1 cellular context compared by ENCODE assay signal in the genomic region with DNA sequence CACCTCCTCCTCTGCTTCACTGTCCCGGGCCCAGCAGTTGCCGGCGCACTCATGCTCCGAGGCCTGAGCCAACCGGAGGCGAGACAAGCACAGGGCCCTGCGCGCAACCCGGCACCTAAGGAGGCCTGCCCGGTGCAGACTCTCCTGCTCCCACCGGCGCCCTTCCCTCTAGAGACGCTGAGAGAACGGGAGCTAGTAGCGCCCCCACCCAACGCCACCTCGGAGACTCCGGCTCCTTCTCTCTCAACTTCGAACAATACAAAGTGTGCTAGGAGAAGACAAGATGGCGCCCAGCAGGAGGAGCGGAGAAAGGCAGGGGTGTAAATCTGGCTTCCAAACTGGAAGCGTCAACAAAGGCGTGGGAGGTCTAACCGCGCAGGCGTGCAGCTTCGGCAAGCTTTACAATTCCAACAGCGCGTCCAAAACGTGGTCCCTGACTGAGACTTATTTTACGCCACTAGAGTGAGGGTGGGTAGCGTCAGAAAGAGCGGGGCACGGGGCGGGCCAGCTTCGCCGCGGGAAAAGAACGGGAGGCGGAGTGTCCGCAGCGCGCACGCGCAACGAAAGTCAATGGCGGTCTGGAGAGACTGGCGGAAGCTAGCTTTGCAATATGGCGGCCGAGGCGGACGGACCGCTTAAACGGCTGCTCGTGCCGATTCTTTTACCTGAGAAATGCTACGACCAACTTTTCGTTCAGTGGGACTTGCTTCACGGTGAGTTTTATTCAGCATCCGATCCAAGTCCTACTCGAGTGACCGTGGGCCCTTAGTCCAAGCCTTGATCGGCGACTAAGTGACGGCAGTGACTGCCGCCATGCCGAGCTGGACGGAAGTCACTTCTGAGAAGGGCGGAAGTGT.
A peak's percentile ranks its signal among the peaks of the same experiment; 100 is the strongest.
TF ChIP-seq lines count a peak whose summit lies in the region.

A gene (plus strand): TSS at position 600 of the 857 bp plus-strand sequence. CDS start 11 bp downstream, at position 611.

TF ChIP-seq in HepG2, 621 proteins besides CTCF, POLR2A, EP300 and RAD21 (continued from another document and continues in another):
- TF ChIP-seq, protein P1, sequence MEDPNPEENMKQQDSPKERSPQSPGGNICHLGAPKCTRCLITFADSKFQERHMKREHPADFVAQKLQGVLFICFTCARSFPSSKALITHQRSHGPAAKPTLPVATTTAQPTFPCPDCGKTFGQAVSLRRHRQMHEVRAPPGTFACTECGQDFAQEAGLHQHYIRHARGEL (CRISPR knock-in tag; IDR thresholded peaks at IDR 0.05) = no peak
- TF ChIP-seq ZNF670 (CRISPR knock-in tag; IDR thresholded peaks at IDR 0.05; ENCODE audit: borderline replicate concordance) = peak; percentile 35; the same call in 1 of the 2 replicates
- TF ChIP-seq, protein P2, sequence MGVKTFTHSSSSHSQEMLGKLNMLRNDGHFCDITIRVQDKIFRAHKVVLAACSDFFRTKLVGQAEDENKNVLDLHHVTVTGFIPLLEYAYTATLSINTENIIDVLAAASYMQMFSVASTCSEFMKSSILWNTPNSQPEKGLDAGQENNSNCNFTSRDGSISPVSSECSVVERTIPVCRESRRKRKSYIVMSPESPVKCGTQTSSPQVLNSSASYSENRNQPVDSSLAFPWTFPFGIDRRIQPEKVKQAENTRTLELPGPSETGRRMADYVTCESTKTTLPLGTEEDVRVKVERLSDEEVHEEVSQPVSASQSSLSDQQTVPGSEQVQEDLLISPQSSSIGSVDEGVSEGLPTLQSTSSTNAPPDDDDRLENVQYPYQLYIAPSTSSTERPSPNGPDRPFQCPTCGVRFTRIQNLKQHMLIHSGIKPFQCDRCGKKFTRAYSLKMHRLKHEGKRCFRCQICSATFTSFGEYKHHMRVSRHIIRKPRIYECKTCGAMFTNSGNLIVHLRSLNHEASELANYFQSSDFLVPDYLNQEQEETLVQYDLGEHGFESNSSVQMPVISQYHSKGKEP (CRISPR knock-in tag; IDR thresholded peaks at IDR 0.05) = 0 out of 2 replicates have a peak, but pooled peaks have one; percentile 22
- TF ChIP-seq, protein P3, sequence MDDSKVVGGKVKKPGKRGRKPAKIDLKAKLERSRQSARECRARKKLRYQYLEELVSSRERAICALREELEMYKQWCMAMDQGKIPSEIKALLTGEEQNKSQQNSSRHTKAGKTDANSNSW (CRISPR knock-in tag; IDR thresholded peaks at IDR 0.05; ENCODE audit: borderline replicate concordance) = peak; percentile 67; the same call in 1 of the 2 replicates
- TF ChIP-seq ZNF878 (CRISPR knock-in tag; IDR thresholded peaks at IDR 0.05) = peak; percentile 41; the same call in 1 of the 2 replicates
- TF ChIP-seq GTF3A (CRISPR knock-in tag; conservative IDR thresholded peaks at IDR 0.05) = no peak
- TF ChIP-seq NFATC3 (CRISPR knock-in tag; IDR thresholded peaks at IDR 0.05) = peak; percentile 55; the same call in 1 of the 2 replicates
- TF ChIP-seq ATF7 (IDR thresholded peaks at IDR 0.05) = no peak
- no peak for TF ChIP-seq ATF7 (CRISPR knock-in tag; IDR thresholded peaks at IDR 0.05)
- TF ChIP-seq ZNF644 (CRISPR knock-in tag; IDR thresholded peaks at IDR 0.05; ENCODE audit: low read depth) = 0 out of 2 replicates have a peak, but pooled peaks have one; percentile 31
- TF ChIP-seq, protein P4, sequence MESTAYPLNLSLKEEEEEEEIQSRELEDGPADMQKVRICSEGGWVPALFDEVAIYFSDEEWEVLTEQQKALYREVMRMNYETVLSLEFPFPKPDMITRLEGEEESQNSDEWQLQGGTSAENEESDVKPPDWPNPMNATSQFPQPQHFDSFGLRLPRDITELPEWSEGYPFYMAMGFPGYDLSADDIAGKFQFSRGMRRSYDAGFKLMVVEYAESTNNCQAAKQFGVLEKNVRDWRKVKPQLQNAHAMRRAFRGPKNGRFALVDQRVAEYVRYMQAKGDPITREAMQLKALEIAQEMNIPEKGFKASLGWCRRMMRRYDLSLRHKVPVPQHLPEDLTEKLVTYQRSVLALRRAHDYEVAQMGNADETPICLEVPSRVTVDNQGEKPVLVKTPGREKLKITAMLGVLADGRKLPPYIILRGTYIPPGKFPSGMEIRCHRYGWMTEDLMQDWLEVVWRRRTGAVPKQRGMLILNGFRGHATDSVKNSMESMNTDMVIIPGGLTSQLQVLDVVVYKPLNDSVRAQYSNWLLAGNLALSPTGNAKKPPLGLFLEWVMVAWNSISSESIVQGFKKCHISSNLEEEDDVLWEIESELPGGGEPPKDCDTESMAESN (CRISPR knock-in tag; conservative IDR thresholded peaks at IDR 0.05) = peak; percentile 76
- no peak; the same call in none of the 2 replicates for TF ChIP-seq ZNF160 (CRISPR knock-in tag; IDR thresholded peaks at IDR 0.05)
- TF ChIP-seq NAIF1 (CRISPR knock-in tag; IDR thresholded peaks at IDR 0.05; ENCODE audit: borderline replicate concordance) = peak; percentile 67; the same call in 1 of the 2 replicates
- TF ChIP-seq ZNF431 (CRISPR knock-in tag; IDR thresholded peaks at IDR 0.05; ENCODE audit: borderline replicate concordance, low read depth) = no peak; the same call in none of the 2 replicates
- TF ChIP-seq, protein P5, sequence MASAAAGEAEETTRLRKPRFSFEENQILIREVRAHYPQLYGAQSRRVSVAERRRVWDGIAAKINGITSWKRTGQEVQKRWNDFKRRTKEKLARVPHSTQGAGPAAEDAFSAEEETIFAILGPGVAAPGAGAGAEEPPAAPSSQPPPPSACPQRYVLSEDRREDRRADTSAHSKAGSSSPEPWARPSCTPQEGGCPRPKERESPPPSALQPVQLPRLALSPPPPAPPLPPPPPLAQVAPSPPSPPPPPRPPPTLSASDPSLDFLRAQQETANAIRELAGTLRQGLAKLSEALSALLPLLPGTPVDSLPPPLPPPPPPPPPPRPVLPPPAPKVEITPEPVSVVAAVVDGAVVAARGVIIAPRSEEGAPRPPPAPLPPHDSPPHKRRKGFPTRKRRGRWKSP (CRISPR knock-in tag; IDR thresholded peaks at IDR 0.05) = 0 out of 2 replicates have a peak, but pooled peaks have one; percentile 49
- 0 out of 2 replicates have a peak, but pooled peaks have one; percentile 42 for TF ChIP-seq GTF2F1 (IDR thresholded peaks at IDR 0.05; ENCODE audit: low read length)
- TF ChIP-seq ZNF558 (CRISPR knock-in tag; IDR thresholded peaks at IDR 0.05; ENCODE audit: borderline replicate concordance) = no peak
- TF ChIP-seq FOXA1 (IDR thresholded peaks at IDR 0.05) = no peak
- TF ChIP-seq FOXA1 (CRISPR knock-in tag; IDR thresholded peaks at IDR 0.05) = peak; percentile 39; the same call in 1 of the 2 replicates
- peak; percentile 30 for TF ChIP-seq MIXL1 (CRISPR knock-in tag; IDR thresholded peaks at IDR 0.05)
- peak; percentile 90 for TF ChIP-seq NKX3-1 (CRISPR knock-in tag; IDR thresholded peaks at IDR 0.05)
- TF ChIP-seq, protein P6, sequence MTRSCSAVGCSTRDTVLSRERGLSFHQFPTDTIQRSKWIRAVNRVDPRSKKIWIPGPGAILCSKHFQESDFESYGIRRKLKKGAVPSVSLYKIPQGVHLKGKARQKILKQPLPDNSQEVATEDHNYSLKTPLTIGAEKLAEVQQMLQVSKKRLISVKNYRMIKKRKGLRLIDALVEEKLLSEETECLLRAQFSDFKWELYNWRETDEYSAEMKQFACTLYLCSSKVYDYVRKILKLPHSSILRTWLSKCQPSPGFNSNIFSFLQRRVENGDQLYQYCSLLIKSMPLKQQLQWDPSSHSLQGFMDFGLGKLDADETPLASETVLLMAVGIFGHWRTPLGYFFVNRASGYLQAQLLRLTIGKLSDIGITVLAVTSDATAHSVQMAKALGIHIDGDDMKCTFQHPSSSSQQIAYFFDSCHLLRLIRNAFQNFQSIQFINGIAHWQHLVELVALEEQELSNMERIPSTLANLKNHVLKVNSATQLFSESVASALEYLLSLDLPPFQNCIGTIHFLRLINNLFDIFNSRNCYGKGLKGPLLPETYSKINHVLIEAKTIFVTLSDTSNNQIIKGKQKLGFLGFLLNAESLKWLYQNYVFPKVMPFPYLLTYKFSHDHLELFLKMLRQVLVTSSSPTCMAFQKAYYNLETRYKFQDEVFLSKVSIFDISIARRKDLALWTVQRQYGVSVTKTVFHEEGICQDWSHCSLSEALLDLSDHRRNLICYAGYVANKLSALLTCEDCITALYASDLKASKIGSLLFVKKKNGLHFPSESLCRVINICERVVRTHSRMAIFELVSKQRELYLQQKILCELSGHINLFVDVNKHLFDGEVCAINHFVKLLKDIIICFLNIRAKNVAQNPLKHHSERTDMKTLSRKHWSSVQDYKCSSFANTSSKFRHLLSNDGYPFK (CRISPR knock-in tag; IDR thresholded peaks at IDR 0.05; ENCODE audit: borderline replicate concordance) = peak; percentile 99
- TF ChIP-seq ZNF143 (CRISPR knock-in tag; IDR thresholded peaks at IDR 0.05) = peak; percentile 66
- peak; percentile 80 for TF ChIP-seq ZFP90 (CRISPR knock-in tag; IDR thresholded peaks at IDR 0.05; ENCODE audit: borderline replicate concordance)
- TF ChIP-seq ZMAT3 (CRISPR knock-in tag; conservative IDR thresholded peaks at IDR 0.05) = peak; percentile 54; the same call in 1 of the 2 replicates
- peak; percentile 34; the same call in 1 of the 2 replicates for TF ChIP-seq ZNF543 (CRISPR knock-in tag; IDR thresholded peaks at IDR 0.05)
- peak; percentile 52; the same call in 1 of the 2 replicates for TF ChIP-seq ZNF350 (CRISPR knock-in tag; IDR thresholded peaks at IDR 0.05; ENCODE audit: borderline replicate concordance, low read depth)
- peak; percentile 65 for TF ChIP-seq CBFB (CRISPR knock-in tag; IDR thresholded peaks at IDR 0.05)
- peak; percentile 67; the same call in 1 of the 2 replicates for TF ChIP-seq MEIS2 (CRISPR knock-in tag; IDR thresholded peaks at IDR 0.05)
- TF ChIP-seq, protein P7, sequence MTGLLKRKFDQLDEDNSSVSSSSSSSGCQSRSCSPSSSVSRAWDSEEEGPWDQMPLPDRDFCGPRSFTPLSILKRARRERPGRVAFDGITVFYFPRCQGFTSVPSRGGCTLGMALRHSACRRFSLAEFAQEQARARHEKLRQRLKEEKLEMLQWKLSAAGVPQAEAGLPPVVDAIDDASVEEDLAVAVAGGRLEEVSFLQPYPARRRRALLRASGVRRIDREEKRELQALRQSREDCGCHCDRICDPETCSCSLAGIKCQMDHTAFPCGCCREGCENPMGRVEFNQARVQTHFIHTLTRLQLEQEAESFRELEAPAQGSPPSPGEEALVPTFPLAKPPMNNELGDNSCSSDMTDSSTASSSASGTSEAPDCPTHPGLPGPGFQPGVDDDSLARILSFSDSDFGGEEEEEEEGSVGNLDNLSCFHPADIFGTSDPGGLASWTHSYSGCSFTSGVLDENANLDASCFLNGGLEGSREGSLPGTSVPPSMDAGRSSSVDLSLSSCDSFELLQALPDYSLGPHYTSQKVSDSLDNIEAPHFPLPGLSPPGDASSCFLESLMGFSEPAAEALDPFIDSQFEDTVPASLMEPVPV (CRISPR knock-in tag; IDR thresholded peaks at IDR 0.05) = peak; percentile 95; the same call in 1 of the 2 replicates
- TF ChIP-seq PHF5A (CRISPR knock-in tag; IDR thresholded peaks at IDR 0.05; ENCODE audit: low read depth, unreplicated experiment) = peak; percentile 55
- TF ChIP-seq, protein P8, sequence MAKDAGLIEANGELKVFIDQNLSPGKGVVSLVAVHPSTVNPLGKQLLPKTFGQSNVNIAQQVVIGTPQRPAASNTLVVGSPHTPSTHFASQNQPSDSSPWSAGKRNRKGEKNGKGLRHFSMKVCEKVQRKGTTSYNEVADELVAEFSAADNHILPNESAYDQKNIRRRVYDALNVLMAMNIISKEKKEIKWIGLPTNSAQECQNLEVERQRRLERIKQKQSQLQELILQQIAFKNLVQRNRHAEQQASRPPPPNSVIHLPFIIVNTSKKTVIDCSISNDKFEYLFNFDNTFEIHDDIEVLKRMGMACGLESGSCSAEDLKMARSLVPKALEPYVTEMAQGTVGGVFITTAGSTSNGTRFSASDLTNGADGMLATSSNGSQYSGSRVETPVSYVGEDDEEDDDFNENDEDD (CRISPR knock-in tag; IDR thresholded peaks at IDR 0.05; ENCODE audit: borderline replicate concordance) = peak; percentile 94
- TF ChIP-seq NCOR1 (IDR thresholded peaks at IDR 0.05; ENCODE audit: borderline replicate concordance, low read length) = peak; percentile 31; the same call in 1 of the 2 replicates
- TF ChIP-seq, protein P9, sequence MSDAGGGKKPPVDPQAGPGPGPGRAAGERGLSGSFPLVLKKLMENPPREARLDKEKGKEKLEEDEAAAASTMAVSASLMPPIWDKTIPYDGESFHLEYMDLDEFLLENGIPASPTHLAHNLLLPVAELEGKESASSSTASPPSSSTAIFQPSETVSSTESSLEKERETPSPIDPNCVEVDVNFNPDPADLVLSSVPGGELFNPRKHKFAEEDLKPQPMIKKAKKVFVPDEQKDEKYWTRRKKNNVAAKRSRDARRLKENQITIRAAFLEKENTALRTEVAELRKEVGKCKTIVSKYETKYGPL (CRISPR knock-in tag; IDR thresholded peaks at IDR 0.05) = peak; percentile 53; the same call in 1 of the 2 replicates
- TF ChIP-seq, protein P10, sequence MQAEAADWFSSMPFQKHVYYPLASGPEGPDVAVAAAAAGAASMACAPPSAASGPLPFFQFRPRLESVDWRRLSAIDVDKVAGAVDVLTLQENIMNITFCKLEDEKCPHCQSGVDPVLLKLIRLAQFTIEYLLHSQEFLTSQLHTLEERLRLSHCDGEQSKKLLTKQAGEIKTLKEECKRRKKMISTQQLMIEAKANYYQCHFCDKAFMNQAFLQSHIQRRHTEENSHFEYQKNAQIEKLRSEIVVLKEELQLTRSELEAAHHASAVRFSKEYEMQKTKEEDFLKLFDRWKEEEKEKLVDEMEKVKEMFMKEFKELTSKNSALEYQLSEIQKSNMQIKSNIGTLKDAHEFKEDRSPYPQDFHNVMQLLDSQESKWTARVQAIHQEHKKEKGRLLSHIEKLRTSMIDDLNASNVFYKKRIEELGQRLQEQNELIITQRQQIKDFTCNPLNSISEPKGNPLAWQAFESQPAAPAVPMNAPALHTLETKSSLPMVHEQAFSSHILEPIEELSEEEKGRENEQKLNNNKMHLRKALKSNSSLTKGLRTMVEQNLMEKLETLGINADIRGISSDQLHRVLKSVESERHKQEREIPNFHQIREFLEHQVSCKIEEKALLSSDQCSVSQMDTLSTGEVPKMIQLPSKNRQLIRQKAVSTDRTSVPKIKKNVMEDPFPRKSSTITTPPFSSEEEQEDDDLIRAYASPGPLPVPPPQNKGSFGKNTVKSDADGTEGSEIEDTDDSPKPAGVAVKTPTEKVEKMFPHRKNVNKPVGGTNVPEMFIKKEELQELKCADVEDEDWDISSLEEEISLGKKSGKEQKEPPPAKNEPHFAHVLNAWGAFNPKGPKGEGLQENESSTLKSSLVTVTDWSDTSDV (CRISPR knock-in tag; IDR thresholded peaks at IDR 0.05) = no peak
- peak; percentile 81 for TF ChIP-seq MED1 (CRISPR knock-in tag; IDR thresholded peaks at IDR 0.05)
- 0 out of 2 replicates have a peak, but pooled peaks have one; percentile 13 for TF ChIP-seq KDM4B (CRISPR knock-in tag; IDR thresholded peaks at IDR 0.05)
- peak; percentile 84 for TF ChIP-seq RBFOX2 (IDR thresholded peaks at IDR 0.05; ENCODE audit: low read depth, low read length)
- no peak for TF ChIP-seq SIX4 (CRISPR knock-in tag; IDR thresholded peaks at IDR 0.05)
- TF ChIP-seq CENPX (CRISPR knock-in tag; IDR thresholded peaks at IDR 0.05) = no peak
- no peak for TF ChIP-seq RBM22 (optimal IDR thresholded peaks at IDR 0.05; ENCODE audit: low read length)
- TF ChIP-seq, protein P11, sequence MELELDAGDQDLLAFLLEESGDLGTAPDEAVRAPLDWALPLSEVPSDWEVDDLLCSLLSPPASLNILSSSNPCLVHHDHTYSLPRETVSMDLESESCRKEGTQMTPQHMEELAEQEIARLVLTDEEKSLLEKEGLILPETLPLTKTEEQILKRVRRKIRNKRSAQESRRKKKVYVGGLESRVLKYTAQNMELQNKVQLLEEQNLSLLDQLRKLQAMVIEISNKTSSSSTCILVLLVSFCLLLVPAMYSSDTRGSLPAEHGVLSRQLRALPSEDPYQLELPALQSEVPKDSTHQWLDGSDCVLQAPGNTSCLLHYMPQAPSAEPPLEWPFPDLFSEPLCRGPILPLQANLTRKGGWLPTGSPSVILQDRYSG (CRISPR knock-in tag; IDR thresholded peaks at IDR 0.05) = peak; percentile 75; the same call in 1 of the 2 replicates
- peak; percentile 12; the same call in 1 of the 2 replicates for TF ChIP-seq NCOA2 (CRISPR knock-in tag; IDR thresholded peaks at IDR 0.05)
- 0 out of 2 replicates have a peak, but pooled peaks have one; percentile 14 for TF ChIP-seq ZNF24 (IDR thresholded peaks at IDR 0.05)
- no peak for TF ChIP-seq ADNP (CRISPR knock-in tag; IDR thresholded peaks at IDR 0.05)
